In the genomic region with DNA sequence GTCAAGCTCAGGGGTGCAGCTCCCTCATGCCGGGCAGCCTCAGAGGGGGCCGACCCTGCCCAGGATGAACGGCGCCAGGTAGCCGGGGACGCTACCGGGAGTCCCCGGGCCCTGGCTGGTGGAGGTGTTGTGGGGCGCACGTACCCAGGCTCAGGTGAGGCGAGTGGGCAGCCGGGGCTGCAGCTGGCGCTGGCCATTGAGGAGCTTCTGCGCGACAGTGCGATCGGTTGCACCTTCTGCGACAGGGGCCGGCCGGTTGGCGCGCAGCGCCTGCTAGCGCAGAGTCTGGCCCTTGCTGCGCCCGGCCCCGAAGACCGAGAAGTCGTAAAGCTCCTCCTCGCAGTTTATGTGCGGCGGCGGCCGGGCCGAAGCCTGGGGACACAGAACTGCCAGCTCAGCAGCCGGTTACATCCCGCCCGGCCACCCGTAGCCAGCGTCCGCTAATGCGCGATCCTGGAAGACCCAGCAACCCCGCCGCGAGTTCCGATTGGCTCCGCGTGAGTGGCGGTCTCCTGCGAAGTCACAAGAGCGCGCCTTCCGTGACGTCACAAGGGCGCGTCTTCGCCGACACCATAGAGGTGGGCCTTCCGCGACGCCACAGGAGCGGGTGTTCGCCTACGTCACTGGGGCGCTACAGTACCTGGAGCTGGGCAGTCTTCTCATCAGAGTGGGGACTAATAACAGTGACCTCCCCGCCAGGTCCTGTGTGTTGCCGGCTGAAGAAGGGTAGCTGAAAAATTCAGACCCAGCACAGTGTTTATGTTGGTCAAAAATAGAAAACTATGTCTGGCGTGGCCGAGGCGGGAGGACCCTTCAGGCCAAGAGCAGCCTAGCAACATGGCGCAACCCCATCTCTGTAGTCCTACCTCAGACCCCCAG, we compare ENCODE assay signal across 1 cellular context.
A peak's percentile ranks its signal among the peaks of the same experiment; 100 is the strongest.
TF ChIP-seq lines count a peak whose summit lies in the region.

No MANE protein-coding gene starts in this region.

TF ChIP-seq in HepG2, 621 proteins besides CTCF, POLR2A, EP300 and RAD21 (continued from another document and continues in another):
- TF ChIP-seq, protein P1, sequence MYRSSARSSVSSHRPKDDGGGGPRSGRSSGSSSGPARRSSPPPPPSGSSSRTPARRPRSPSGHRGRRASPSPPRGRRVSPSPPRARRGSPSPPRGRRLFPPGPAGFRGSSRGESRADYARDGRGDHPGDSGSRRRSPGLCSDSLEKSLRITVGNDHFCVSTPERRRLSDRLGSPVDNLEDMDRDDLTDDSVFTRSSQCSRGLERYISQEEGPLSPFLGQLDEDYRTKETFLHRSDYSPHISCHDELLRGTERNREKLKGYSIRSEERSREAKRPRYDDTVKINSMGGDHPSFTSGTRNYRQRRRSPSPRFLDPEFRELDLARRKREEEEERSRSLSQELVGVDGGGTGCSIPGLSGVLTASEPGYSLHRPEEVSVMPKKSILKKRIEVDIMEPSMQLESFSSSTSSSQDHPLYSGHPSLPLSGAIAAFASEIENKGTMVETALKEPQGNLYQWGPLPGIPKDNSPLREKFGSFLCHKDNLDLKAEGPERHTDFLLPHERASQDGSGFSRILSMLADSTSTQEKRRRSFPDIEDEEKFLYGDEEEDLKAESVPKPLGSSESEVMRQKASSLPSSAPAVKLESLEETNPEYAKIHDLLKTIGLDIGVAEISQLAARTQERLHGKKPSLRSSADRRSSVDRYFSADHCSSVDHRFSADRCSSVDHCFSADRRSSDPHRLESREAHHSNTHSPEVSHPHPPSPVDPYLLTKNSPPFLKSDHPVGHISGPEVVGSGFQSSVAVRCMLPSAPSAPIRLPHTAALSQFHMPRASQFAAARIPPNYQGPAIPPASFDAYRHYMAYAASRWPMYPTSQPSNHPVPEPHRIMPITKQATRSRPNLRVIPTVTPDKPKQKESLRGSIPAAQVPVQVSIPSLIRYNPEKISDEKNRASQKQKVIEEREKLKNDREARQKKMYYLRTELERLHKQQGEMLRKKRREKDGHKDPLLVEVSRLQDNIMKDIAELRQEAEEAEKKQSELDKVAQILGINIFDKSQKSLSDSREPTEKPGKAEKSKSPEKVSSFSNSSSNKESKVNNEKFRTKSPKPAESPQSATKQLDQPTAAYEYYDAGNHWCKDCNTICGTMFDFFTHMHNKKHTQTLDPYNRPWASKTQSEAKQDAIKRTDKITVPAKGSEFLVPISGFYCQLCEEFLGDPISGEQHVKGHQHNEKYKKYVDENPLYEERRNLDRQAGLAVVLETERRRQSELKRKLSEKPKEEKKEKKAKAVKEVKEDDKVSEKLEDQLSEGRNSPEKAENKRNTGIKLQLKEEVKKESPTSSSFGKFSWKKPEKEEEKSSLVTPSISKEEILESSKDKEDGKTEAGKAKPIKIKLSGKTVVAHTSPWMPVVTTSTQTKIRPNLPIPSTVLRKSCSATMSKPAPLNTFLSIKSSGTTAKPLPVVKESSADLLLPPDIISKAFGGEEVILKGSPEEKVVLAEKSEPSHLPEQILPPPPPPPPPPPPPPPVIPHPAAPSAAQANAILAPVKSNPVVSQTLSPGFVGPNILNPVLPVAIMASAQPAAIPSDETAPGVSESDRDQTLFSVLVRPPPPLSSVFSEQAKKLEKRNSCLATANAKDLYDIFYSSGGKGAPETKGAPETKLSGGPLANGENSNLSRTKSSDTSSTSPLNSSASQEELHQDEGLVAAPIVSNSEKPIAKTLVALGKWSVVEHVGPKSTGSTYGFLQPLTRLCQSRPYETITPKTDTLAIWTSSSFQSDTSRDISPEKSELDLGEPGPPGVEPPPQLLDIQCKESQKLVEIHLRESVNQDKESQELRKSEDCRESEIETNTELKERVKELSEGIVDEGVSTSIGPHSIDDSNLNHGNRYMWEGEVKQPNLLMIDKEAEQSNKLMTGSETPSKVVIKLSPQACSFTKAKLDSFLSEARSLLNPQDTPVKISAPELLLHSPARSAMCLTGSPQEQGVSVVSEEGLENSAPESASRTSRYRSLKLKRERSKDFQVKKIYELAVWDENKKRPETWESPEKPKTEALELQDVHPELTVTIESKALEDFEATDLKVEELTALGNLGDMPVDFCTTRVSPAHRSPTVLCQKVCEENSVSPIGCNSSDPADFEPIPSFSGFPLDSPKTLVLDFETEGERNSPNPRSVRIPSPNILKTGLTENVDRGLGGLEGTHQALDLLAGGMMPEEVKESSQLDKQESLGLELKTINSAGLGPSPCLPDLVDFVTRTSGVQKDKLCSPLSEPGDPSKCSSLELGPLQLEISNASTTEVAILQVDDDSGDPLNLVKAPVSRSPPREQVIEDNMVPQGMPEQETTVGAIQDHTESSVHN (CRISPR knock-in tag; IDR thresholded peaks at IDR 0.05), result 0 out of 2 replicates have a peak, but pooled peaks have one; percentile 37
- TF ChIP-seq KDM5A (IDR thresholded peaks at IDR 0.05; ENCODE audit: borderline replicate concordance, low read length) (peak; percentile 81), ESRRA (CRISPR knock-in tag; IDR thresholded peaks at IDR 0.05; ENCODE audit: low read depth) (peak; percentile 58), ZNF431 (CRISPR knock-in tag; IDR thresholded peaks at IDR 0.05; ENCODE audit: borderline replicate concordance, low read depth) (0 out of 2 replicates have a peak, but pooled peaks have one; percentile 44), RFX5 (IDR thresholded peaks at IDR 0.05; ENCODE audit: low read depth, low read length) (peak; percentile 90), ELF1 (CRISPR knock-in tag; IDR thresholded peaks at IDR 0.05) (peak; percentile 87), ZBTB7B (CRISPR knock-in tag; IDR thresholded peaks at IDR 0.05) (peak; percentile 74), ZZZ3 (CRISPR knock-in tag; IDR thresholded peaks at IDR 0.05; ENCODE audit: borderline replicate concordance) (0 out of 2 replicates have a peak, but pooled peaks have one; percentile 34), ATF7-NPFF (CRISPR knock-in tag; IDR thresholded peaks at IDR 0.05; ENCODE audit: low read depth) (peak; percentile 70; the same call in 1 of the 2 replicates), ATF7 (IDR thresholded peaks at IDR 0.05) (peak; percentile 75), ATF7 (CRISPR knock-in tag; IDR thresholded peaks at IDR 0.05) (0 out of 2 replicates have a peak, but pooled peaks have one; percentile 52), KMT2B (CRISPR knock-in tag; IDR thresholded peaks at IDR 0.05) (peak; percentile 95), HIVEP1 (CRISPR knock-in tag; IDR thresholded peaks at IDR 0.05) (peak; percentile 68; the same call in 1 of the 2 replicates), JUN (CRISPR knock-in tag; IDR thresholded peaks at IDR 0.05) (0 out of 2 replicates have a peak, but pooled peaks have one; percentile 62), FOXC1 (CRISPR knock-in tag; IDR thresholded peaks at IDR 0.05; ENCODE audit: borderline replicate concordance) (peak; percentile 30; the same call in 1 of the 2 replicates), BRD4 (CRISPR knock-in tag; IDR thresholded peaks at IDR 0.05) (peak; percentile 17; the same call in 1 of the 2 replicates), ZNF501 (CRISPR knock-in tag; IDR thresholded peaks at IDR 0.05) (0 out of 2 replicates have a peak, but pooled peaks have one; percentile 40), TAF1 (CRISPR knock-in tag; IDR thresholded peaks at IDR 0.05) (peak; percentile 60), ZNF441 (CRISPR knock-in tag; IDR thresholded peaks at IDR 0.05; ENCODE audit: borderline replicate concordance) (0 out of 2 replicates have a peak, but pooled peaks have one; percentile 30), GABPA (IDR thresholded peaks at IDR 0.05; ENCODE audit: low read depth, low read length) (peak; percentile 20; the same call in 1 of the 2 replicates), GABPA (CRISPR knock-in tag; IDR thresholded peaks at IDR 0.05; ENCODE audit: low read depth) (peak; percentile 77), ARID2 (CRISPR knock-in tag; IDR thresholded peaks at IDR 0.05; ENCODE audit: borderline replicate concordance) (peak; percentile 86), ZNF772 (CRISPR knock-in tag; IDR thresholded peaks at IDR 0.05) (peak; percentile 85), HNRNPLL (IDR thresholded peaks at IDR 0.05; ENCODE audit: low read depth, low read length, poor library complexity, severe bottlenecking) (peak; percentile 74), TBX2 (CRISPR knock-in tag; IDR thresholded peaks at IDR 0.05; ENCODE audit: borderline replicate concordance) (peak; percentile 70; the same call in 1 of the 2 replicates), TBX3 (IDR thresholded peaks at IDR 0.05; ENCODE audit: borderline replicate concordance) (peak; percentile 60), FOSL2 (CRISPR knock-in tag; IDR thresholded peaks at IDR 0.05) (peak; percentile 40), KLF6 (CRISPR knock-in tag; IDR thresholded peaks at IDR 0.05) (peak; percentile 53; the same call in 1 of the 2 replicates)
- TF ChIP-seq, protein P2, sequence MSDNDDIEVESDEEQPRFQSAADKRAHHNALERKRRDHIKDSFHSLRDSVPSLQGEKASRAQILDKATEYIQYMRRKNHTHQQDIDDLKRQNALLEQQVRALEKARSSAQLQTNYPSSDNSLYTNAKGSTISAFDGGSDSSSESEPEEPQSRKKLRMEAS (IDR thresholded peaks at IDR 0.05), result peak; percentile 80
- TF ChIP-seq, protein P3, sequence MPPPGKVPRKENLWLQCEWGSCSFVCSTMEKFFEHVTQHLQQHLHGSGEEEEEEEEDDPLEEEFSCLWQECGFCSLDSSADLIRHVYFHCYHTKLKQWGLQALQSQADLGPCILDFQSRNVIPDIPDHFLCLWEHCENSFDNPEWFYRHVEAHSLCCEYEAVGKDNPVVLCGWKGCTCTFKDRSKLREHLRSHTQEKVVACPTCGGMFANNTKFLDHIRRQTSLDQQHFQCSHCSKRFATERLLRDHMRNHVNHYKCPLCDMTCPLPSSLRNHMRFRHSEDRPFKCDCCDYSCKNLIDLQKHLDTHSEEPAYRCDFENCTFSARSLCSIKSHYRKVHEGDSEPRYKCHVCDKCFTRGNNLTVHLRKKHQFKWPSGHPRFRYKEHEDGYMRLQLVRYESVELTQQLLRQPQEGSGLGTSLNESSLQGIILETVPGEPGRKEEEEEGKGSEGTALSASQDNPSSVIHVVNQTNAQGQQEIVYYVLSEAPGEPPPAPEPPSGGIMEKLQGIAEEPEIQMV (CRISPR knock-in tag; IDR thresholded peaks at IDR 0.05; ENCODE audit: low read depth), result peak; percentile 98
- TF ChIP-seq, protein P4, sequence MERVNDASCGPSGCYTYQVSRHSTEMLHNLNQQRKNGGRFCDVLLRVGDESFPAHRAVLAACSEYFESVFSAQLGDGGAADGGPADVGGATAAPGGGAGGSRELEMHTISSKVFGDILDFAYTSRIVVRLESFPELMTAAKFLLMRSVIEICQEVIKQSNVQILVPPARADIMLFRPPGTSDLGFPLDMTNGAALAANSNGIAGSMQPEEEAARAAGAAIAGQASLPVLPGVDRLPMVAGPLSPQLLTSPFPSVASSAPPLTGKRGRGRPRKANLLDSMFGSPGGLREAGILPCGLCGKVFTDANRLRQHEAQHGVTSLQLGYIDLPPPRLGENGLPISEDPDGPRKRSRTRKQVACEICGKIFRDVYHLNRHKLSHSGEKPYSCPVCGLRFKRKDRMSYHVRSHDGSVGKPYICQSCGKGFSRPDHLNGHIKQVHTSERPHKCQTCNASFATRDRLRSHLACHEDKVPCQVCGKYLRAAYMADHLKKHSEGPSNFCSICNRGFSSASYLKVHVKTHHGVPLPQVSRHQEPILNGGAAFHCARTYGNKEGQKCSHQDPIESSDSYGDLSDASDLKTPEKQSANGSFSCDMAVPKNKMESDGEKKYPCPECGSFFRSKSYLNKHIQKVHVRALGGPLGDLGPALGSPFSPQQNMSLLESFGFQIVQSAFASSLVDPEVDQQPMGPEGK (CRISPR knock-in tag; IDR thresholded peaks at IDR 0.05), result 0 out of 2 replicates have a peak, but pooled peaks have one; percentile 29
- TF ChIP-seq, protein P5, sequence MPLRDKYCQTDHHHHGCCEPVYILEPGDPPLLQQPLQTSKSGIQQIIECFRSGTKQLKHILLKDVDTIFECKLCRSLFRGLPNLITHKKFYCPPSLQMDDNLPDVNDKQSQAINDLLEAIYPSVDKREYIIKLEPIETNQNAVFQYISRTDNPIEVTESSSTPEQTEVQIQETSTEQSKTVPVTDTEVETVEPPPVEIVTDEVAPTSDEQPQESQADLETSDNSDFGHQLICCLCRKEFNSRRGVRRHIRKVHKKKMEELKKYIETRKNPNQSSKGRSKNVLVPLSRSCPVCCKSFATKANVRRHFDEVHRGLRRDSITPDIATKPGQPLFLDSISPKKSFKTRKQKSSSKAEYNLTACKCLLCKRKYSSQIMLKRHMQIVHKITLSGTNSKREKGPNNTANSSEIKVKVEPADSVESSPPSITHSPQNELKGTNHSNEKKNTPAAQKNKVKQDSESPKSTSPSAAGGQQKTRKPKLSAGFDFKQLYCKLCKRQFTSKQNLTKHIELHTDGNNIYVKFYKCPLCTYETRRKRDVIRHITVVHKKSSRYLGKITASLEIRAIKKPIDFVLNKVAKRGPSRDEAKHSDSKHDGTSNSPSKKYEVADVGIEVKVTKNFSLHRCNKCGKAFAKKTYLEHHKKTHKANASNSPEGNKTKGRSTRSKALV (CRISPR knock-in tag; IDR thresholded peaks at IDR 0.05), result peak; percentile 58; the same call in 1 of the 2 replicates
- TF ChIP-seq, protein P6, sequence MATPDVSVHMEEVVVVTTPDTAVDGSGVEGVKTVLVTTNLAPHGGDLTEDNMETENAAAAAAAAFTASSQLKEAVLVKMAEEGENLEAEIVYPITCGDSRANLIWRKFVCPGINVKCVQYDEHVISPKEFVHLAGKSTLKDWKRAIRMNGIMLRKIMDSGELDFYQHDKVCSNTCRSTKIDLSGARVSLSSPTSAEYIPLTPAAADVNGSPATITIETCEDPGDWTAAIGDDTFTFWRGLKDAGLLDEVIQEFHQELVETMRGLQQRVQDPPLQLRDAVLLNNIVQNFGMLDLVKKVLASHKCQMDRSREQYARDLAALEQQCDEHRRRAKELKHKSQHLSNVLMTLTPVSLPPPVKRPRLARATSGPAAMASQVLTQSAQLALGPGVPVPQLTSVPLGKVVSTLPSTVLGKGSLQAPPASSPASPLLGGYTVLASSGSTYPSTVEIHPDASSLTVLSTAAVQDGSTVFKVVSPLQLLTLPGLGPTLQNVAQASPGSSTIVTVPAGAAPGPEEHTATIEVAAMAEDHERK (CRISPR knock-in tag; IDR thresholded peaks at IDR 0.05; ENCODE audit: low read depth), result peak; percentile 53; the same call in 1 of the 2 replicates
- TF ChIP-seq, protein P7, sequence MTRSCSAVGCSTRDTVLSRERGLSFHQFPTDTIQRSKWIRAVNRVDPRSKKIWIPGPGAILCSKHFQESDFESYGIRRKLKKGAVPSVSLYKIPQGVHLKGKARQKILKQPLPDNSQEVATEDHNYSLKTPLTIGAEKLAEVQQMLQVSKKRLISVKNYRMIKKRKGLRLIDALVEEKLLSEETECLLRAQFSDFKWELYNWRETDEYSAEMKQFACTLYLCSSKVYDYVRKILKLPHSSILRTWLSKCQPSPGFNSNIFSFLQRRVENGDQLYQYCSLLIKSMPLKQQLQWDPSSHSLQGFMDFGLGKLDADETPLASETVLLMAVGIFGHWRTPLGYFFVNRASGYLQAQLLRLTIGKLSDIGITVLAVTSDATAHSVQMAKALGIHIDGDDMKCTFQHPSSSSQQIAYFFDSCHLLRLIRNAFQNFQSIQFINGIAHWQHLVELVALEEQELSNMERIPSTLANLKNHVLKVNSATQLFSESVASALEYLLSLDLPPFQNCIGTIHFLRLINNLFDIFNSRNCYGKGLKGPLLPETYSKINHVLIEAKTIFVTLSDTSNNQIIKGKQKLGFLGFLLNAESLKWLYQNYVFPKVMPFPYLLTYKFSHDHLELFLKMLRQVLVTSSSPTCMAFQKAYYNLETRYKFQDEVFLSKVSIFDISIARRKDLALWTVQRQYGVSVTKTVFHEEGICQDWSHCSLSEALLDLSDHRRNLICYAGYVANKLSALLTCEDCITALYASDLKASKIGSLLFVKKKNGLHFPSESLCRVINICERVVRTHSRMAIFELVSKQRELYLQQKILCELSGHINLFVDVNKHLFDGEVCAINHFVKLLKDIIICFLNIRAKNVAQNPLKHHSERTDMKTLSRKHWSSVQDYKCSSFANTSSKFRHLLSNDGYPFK (CRISPR knock-in tag; IDR thresholded peaks at IDR 0.05; ENCODE audit: borderline replicate concordance), result peak; percentile 63; the same call in 1 of the 2 replicates
